ENCODE assay signal across 8 cellular contexts in the genomic region with DNA sequence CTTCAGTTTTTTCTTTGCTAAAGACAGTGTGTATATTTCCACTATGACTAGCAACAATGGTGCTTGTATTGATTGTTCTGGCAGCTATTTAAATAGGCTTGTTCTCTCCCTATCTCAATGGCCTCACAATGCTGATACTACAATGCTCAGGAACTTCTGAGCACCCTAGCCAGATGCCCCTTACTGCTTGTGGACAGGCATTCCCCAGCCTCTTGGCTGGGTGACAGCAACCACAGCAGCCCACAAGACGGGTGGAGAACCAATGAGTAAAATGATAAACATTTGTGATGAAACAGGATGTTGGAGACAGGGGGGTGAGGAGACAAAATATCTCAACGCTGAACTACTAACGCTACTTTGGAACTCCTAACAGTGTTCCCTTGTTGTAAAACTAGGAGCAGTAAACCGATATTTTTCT. TPM values are rescaled to one million over a fixed set of nuclear protein-coding genes. Genes with fewer than 3 reads are reported as not detected.
DNase-seq lines count a peak whose midpoint lies in the region; ATAC-seq lines count a peak whose summit lies in the region.

No MANE protein-coding gene starts in this region.

- intact Hi-C loops in left cardiac atrium (cut with DNase I), result no loop called here

- ATAC-seq in HG03139 (IDR thresholded peaks at IDR 0.05; ENCODE audit: unreplicated experiment) (peak; percentile 71), left cardiac atrium (peak; percentile 77 to 92)

- DNase-seq in SIG-M5 treated with dmso at 0.1 percent for 504 hours (lab: John Stamatoyannopoulos, UW; ENCODE audit: unreplicated experiment) (peak; percentile 65), SIG-M5 (lab: John Stamatoyannopoulos, UW) (no peak), RPMI7951 (ENCODE audit: low read depth) (peak; percentile 98), activated gamma-delta T cell treated with Interleukin-2 at 50 U/mL for 16 hours (peak; percentile 73), left cardiac atrium (peak; percentile 82), germinal center (ENCODE audit: low spot score) (no peak)
- peak; percentile 64 to 67 for DNase-seq in stimulated activated CD4-positive, alpha-beta T cell treated with anti-CD3 and anti-CD28 coated beads, Interleukin-2, amount 100 ng/mL, for 24 hours

RNA-seq across cellular contexts. Expression of a gene that starts 42.3 kb away (rescaled TPM):
- total RNA-seq in RPMI7951 (2014; rRNA removed; shearing (Covaris generic)), result 7.3 and 8.8 TPM in 2 replicates
- total RNA-seq in left cardiac atrium, result 10 to 100 TPM; 13.3 to 25.4 TPM

Comparison
In these comparisons a context has a peak if more than half of its experiments do, and no peak if none do; other contexts are left out.
1. DNase-seq: peak in SIG-M5 treated with dmso at 0.1 percent for 504 hours (single experiment), RPMI7951 (single experiment), activated gamma-delta T cell treated with Interleukin-2 at 50 U/mL for 16 hours (single experiment), left cardiac atrium (single experiment) and stimulated activated CD4-positive, alpha-beta T cell treated with anti-CD3 and anti-CD28 coated beads, Interleukin-2, amount 100 ng/mL, for 24 hours (2 of 2); none in SIG-M5 (single experiment) and germinal center (single experiment).